Comparison of ENCODE assay signal across 14 cellular contexts in genomic region chr9:109317311-109317978, GRCh38. TPM values are rescaled to one million over a fixed set of nuclear protein-coding genes. Genes with fewer than 3 reads are reported as not detected.
DNase-seq lines count a peak whose midpoint lies in the region; ATAC-seq and TF ChIP-seq lines count a peak whose summit lies in the region.
"Had no signal": no experiment of that assay in that cellular context is flagged by ENCODE, and none has a peak within 500 bp of the region (broad histone marks: within the 10 kb centered on the region; RNA-seq: fewer than 3 reads in every experiment).

No MANE protein-coding gene starts in this region.

- no peaks in the 10 kb centered on the region for H3K36me3 Mint-ChIP-seq in type B pancreatic cell
- H3K36me3 Mint-ChIP-seq: T-cell had no signal

- no peak overlapping the region for H2AK5ac ChIP-seq in mesenchymal stem cell (ENCODE audit: low read length, severe bottlenecking)

- H3K79me2 ChIP-seq in SK-N-SH (ENCODE audit: insufficient read depth): no peaks in the 10 kb centered on the region
- peaks cover 69% of the 10 kb centered on the region for H3K79me2 ChIP-seq in PC-3 (ENCODE audit: low read length)

- no peaks in the 10 kb centered on the region for H3K9me2 ChIP-seq in SK-N-SH
- no peaks in the 10 kb centered on the region for H3K9me2 ChIP-seq in PC-3 (replicated peaks; ENCODE audit: low read length)

- intact Hi-C loops in PC-3 (cut with micrococcal nuclease) (no loop called here), heart right ventricle (cut with DNase I) (loop anchor here in 5 of 10 donors (5.0 to 10.0 kb wide), 4 partner anchors 70 to 125 kb away; no protein-coding TSS in a partner anchor)

- H3K9me3 Mint-ChIP-seq in type B pancreatic cell: no peaks in the 10 kb centered on the region
- H3K9me3 Mint-ChIP-seq: T-cell had no signal

- no peak overlapping the region for H3K14ac ChIP-seq in mesenchymal stem cell (ENCODE audit: low read length in 2 of 2)

- no peak overlapping the region for H3K4ac ChIP-seq in mesenchymal stem cell (ENCODE audit: low read depth in 1 of 2, low read length in 2 of 2)

- DNase-seq in SK-N-SH (peak; percentile 45), PC-3 (peak; percentile 62), type B pancreatic cell (ENCODE audit: extremely low spot score, unreplicated experiment) (no peak), heart right ventricle (no peak), D341Med (ENCODE audit: low spot score) (no peak), mesenchymal stem cell (no peak)
- DNase-seq: ACHN; activated T-cell treated with anti-CD3 and anti-CD28 coated beads, Interleukin-2, amount 50 U/mL, for 48 hours; NCI-H1930; OCI-M1; T-cell had no signal

- H3K9me3 ChIP-seq in SK-N-SH (no peaks in the 10 kb centered on the region), PC-3 (ENCODE audit: low read length) (no peaks in the 10 kb centered on the region), iPS-20b (ENCODE audit: insufficient read depth, low read depth, low read length) (no peaks in the 10 kb centered on the region), heart right ventricle (no peaks in the 10 kb centered on the region), mesenchymal stem cell (ENCODE audit: control insufficient read depth, low read length) (no peaks in the 10 kb centered on the region)
- H3K9me3 ChIP-seq: thoracic aorta had no signal

- H4K8ac ChIP-seq in mesenchymal stem cell (ENCODE audit: low read length): no peak overlapping the region

- no peak overlapping the region for H3K9ac ChIP-seq in SK-N-SH
- H3K9ac ChIP-seq in PC-3 (ENCODE audit: low read length): peak overlapping the region; percentile 78
- H3K9ac ChIP-seq in iPS-20b (ENCODE audit: low read depth, low read length): peak overlapping the region; percentile 76; the same call in 1 of the 2 replicates
- H3K9ac ChIP-seq in mesenchymal stem cell (ENCODE audit: low read length): no peak overlapping the region

- H2BK12ac ChIP-seq in mesenchymal stem cell (ENCODE audit: low read length in 2 of 2): no peak overlapping the region

- H3F3A ChIP-seq in SK-N-SH (replicated peaks; ENCODE audit: insufficient read depth) (peaks cover 3% of the 10 kb centered on the region), PC-3 (ENCODE audit: low read length, unreplicated experiment) (no peaks in the 10 kb centered on the region)

- TF ChIP-seq CTCF in SK-N-SH (IDR thresholded peaks at IDR 0.05) (no peak), PC-3 (conservative IDR thresholded peaks at IDR 0.05; ENCODE audit: low read depth, low read length) (no peak), type B pancreatic cell (conservative IDR thresholded peaks at IDR 0.05) (no peak), heart right ventricle (IDR thresholded peaks at IDR 0.05) (no peak)

- H2AFZ ChIP-seq in SK-N-SH (ENCODE audit: low read depth) (no peak overlapping the region), PC-3 (ENCODE audit: low read length) (no peak overlapping the region), mesenchymal stem cell (ENCODE audit: low read depth, low read length) (no peak overlapping the region)

- H4K91ac ChIP-seq in mesenchymal stem cell (ENCODE audit: low read length): no peak overlapping the region

- CTCF ChIA-PET in SK-N-SH (lab: Yijun Ruan, JAX) (interaction anchor here (1.0 to 4.3 kb wide), 8 partner anchors 11 to 134 kb away, joined by 3 to 30 read pairs (median 6); no protein-coding TSS in a partner anchor), PC-3 (lab: Charles Lee) (no interaction called here)

- H3K4me2 ChIP-seq in SK-N-SH (no peak overlapping the region), PC-3 (ENCODE audit: low read length) (peak overlapping the region; percentile 99), mesenchymal stem cell (ENCODE audit: low read length, poor library complexity, severe bottlenecking) (no peak overlapping the region)

- H4K20me1 ChIP-seq in SK-N-SH (ENCODE audit: insufficient read depth) (no peaks in the 10 kb centered on the region), PC-3 (ENCODE audit: low read length) (peaks cover 7% of the 10 kb centered on the region; the same call in 1 of the 2 replicates)

- POLR2A ChIA-PET in SK-N-SH (lab: Yijun Ruan, JAX) (no interaction called here), PC-3 (lab: Charles Lee; ENCODE audit: unreplicated experiment) (interaction anchor here (0.6 kb wide), 1 partner anchor 67 kb away, joined by 3 read pairs; no protein-coding TSS in a partner anchor)

- H3K27ac Mint-ChIP-seq in type B pancreatic cell: peak overlapping the region; percentile 58
- H3K27ac Mint-ChIP-seq: T-cell had no signal

- H3K4me3 ChIP-seq in SK-N-SH (ENCODE audit: low read depth in 2 of 2, low read length in 1 of 2) (no peak overlapping the region), PC-3 (ENCODE audit: low read length) (peak overlapping the region; percentile 93), iPS-20b (ENCODE audit: low read length) (peak overlapping the region; percentile 88), heart right ventricle (no peak overlapping the region), mesenchymal stem cell (ENCODE audit: insufficient read depth in 1 of 2, low read depth in 1 of 2, low read length in 2 of 2) (no peak overlapping the region)
- H3K4me3 ChIP-seq: thoracic aorta had no signal

- peaks cover 50% of the 10 kb centered on the region for H3K4me1 Mint-ChIP-seq in type B pancreatic cell (ENCODE audit: unreplicated experiment)

- H3K23ac ChIP-seq in mesenchymal stem cell (ENCODE audit: low read length in 2 of 2): no peak overlapping the region

- H2BK15ac ChIP-seq in mesenchymal stem cell (ENCODE audit: low read depth, poor library complexity, severe bottlenecking): no peak overlapping the region

- TF ChIP-seq EP300 in SK-N-SH (IDR thresholded peaks at IDR 0.05; ENCODE audit: borderline replicate concordance in 1 of 2, low read depth in 1 of 2, low read length in 1 of 2): no peak

- H3K27me3 ChIP-seq in SK-N-SH (ENCODE audit: insufficient read depth): no peaks in the 10 kb centered on the region; the same call in 1 of the 2 replicates
- no peaks in the 10 kb centered on the region for H3K27me3 ChIP-seq in PC-3 (ENCODE audit: low read length)
- peaks cover 36% of the 10 kb centered on the region for H3K27me3 ChIP-seq in iPS-20b (ENCODE audit: insufficient read depth, low read length)
- H3K27me3 ChIP-seq in heart right ventricle: peaks cover 0 to 77% (median 45%) of the 10 kb centered on the region in 7 donors
- H3K27me3 ChIP-seq in mesenchymal stem cell (ENCODE audit: control insufficient read depth in 1 of 2, insufficient read depth in 1 of 2, low read length in 2 of 2): peaks cover 61 to 80% of the 10 kb centered on the region in 2 experiments

- H3K4me1 ChIP-seq in SK-N-SH (ENCODE audit: control insufficient read depth in 1 of 2, insufficient read depth in 2 of 2, low read depth in 1 of 2, low read length in 1 of 2) (peaks cover 0 to 28% of the 10 kb centered on the region in 2 experiments; a peak in 1 of 4 replicates), PC-3 (ENCODE audit: insufficient read depth, low read length) (peaks cover 63% of the 10 kb centered on the region), iPS-20b (ENCODE audit: insufficient read depth, low read length) (peaks cover 51% of the 10 kb centered on the region), heart right ventricle (peaks cover 2 to 49% (median 23%) of the 10 kb centered on the region in 9 donors), mesenchymal stem cell (ENCODE audit: control insufficient read depth, insufficient read depth, low read depth, low read length) (peaks cover 13% of the 10 kb centered on the region)

- no peak for ATAC-seq in SK-N-SH treated with all-trans-retinoic acid at 6 μM for 48 hours
- no peak for ATAC-seq in PC-3
- ATAC-seq in heart right ventricle: no peak
- ATAC-seq: T-cell had no signal

- TF ChIP-seq RAD21 in SK-N-SH (IDR thresholded peaks at IDR 0.05; ENCODE audit: low read length): no peak

- peaks cover 36% of the 10 kb centered on the region for H3K27me3 Mint-ChIP-seq in type B pancreatic cell

- H3K36me3 ChIP-seq in SK-N-SH (replicated peaks in 1 of 2; ENCODE audit: control insufficient read depth in 1 of 2, insufficient read depth in 2 of 2, low read length in 1 of 2) (no peaks in the 10 kb centered on the region), PC-3 (ENCODE audit: low read depth, low read length) (no peaks in the 10 kb centered on the region), iPS-20b (ENCODE audit: insufficient read depth, low read depth, low read length) (no peaks in the 10 kb centered on the region), heart right ventricle (no peaks in the 10 kb centered on the region), mesenchymal stem cell (ENCODE audit: control insufficient read depth in 1 of 2, insufficient read depth in 2 of 2, low read depth in 1 of 2, low read length in 2 of 2) (no peaks in the 10 kb centered on the region)
- H3K36me3 ChIP-seq: thoracic aorta had no signal

- no peak overlapping the region for H2BK120ac ChIP-seq in mesenchymal stem cell (ENCODE audit: low read depth, low read length)

- H3K79me1 ChIP-seq in mesenchymal stem cell (replicated peaks; ENCODE audit: low read length, poor library complexity, severe bottlenecking): no peaks in the 10 kb centered on the region

- no peak overlapping the region for H2BK5ac ChIP-seq in mesenchymal stem cell (ENCODE audit: low read depth, low read length, poor library complexity, severe bottlenecking)

- WGBS in SK-N-SH (ENCODE audit: low lambda C conversion rate): 91% methylated on average over 13 of the region's 13 CpGs
- WGBS in heart right ventricle, 2 donors: 86% methylated on average over 13 of the region's 13 CpGs
- 80% methylated on average over 13 of the region's 13 CpGs for WGBS in mesenchymal stem cell

- no TSS peak for BruUV-seq in PC-3 (replicated peaks; lab: Mats Ljungman, UMichigan)

- no peak overlapping the region for H3K18ac ChIP-seq in mesenchymal stem cell (ENCODE audit: low read depth in 1 of 2, low read length in 2 of 2)

- H3K4me3 Mint-ChIP-seq in type B pancreatic cell: peak overlapping the region; percentile 85

- H3K27ac ChIP-seq in SK-N-SH (ENCODE audit: low read depth in 2 of 2, low read length in 1 of 2) (no peak overlapping the region), PC-3 (ENCODE audit: low read length) (peak overlapping the region; percentile 68), iPS-20b (ENCODE audit: low read length) (peak overlapping the region; percentile 65), heart right ventricle (no peak overlapping the region), mesenchymal stem cell (ENCODE audit: low read length, poor library complexity, severe bottlenecking) (no peak overlapping the region)
- H3K27ac ChIP-seq: thoracic aorta had no signal

TF ChIP-seq in SK-N-SH treated with all-trans-retinoic acid at 6 μM for 48 hours, 23 proteins besides CTCF, POLR2A, EP300 and RAD21 (continues in another document):
- TF ChIP-seq ESRRG (CRISPR knock-in tag; IDR thresholded peaks at IDR 0.05) (no peak), PPARA (CRISPR knock-in tag; IDR thresholded peaks at IDR 0.05; ENCODE audit: borderline replicate concordance) (no peak)

RNA-seq across cellular contexts. Expression of gene EPB41L4B, which starts 3.4 kb away (rescaled TPM):
- 0.59 and 0.84 TPM in 2 replicates for polyA plus RNA-seq in SK-N-SH (2012; rRNA removed)
- polyA plus RNA-seq in SK-N-SH (2012; cell fraction: cytosol; rRNA removed): 0.93 and 1.2 TPM in 2 replicates
- 0.32 and 0.83 TPM in 2 replicates for polyA plus RNA-seq in SK-N-SH (2012; cell fraction: nucleus; rRNA removed)
- 11.2 and 13.8 TPM in 2 replicates for total RNA-seq in PC-3 (2014; rRNA removed)
- total RNA-seq in type B pancreatic cell (ENCODE audit: low replicate concordance): 14.4 and 29.1 TPM in 2 replicates
- total RNA-seq in heart right ventricle: 10 to 100 TPM in 2 of 10 donors, 1 to 10 TPM in 8; 2.4 to 15.2 (median 4.7) TPM
- 1 to 10 TPM in 1 of 2 donors, under 1 TPM in 1; 0.20 to 3.4 TPM for polyA plus RNA-seq in heart right ventricle
- polyA plus RNA-seq in mesenchymal stem cell (2013, experiment 1 of 2): 0.03 TPM
- polyA plus RNA-seq in mesenchymal stem cell (2013, experiment 2 of 2): 0.03 TPM

Comparison
In these comparisons a context has a peak if more than half of its experiments do, and no peak if none do; other contexts are left out.
1. DNase-seq: peak in SK-N-SH (single experiment) and PC-3 (single experiment); none in type B pancreatic cell (single experiment), heart right ventricle (0 of 2), D341Med (single experiment) and mesenchymal stem cell (single experiment).
2. H3K27ac ChIP-seq: peak in PC-3 (single experiment) and iPS-20b (single experiment); none in SK-N-SH (0 of 2), heart right ventricle (0 of 10) and mesenchymal stem cell (single experiment).
3. H3K4me3 ChIP-seq: peak in PC-3 (single experiment) and iPS-20b (single experiment); none in SK-N-SH (0 of 2), heart right ventricle (0 of 10) and mesenchymal stem cell (0 of 2).
4. H3K9ac ChIP-seq: peak in PC-3 (single experiment) and iPS-20b (single experiment); none in SK-N-SH (single experiment) and mesenchymal stem cell (single experiment).